Comparison of ENCODE assay signal across 17 cellular contexts in genomic region chr2:13522096-13522495, GRCh38.
"Had no signal": no experiment of that assay in that cellular context is flagged by ENCODE, and none has a peak within 500 bp of the region (broad histone marks: within the 10 kb centered on the region; RNA-seq: fewer than 3 reads in every experiment).

No MANE protein-coding gene starts in this region.

- H3K27me3 Mint-ChIP-seq: naive thymus-derived CD4-positive, alpha-beta T cell; stimulated activated memory B cell treated with anti-CD40 and anti-IgM and Interleukin-4, amounts not matched to agents 10 μg/mL and 1 μg/mL and 100 μg/mL, for 72 hours; type B pancreatic cell had no signal

- H3K4me1 Mint-ChIP-seq: naive thymus-derived CD4-positive, alpha-beta T cell; nephron progenitor cell; stimulated activated memory B cell treated with anti-CD40 and anti-IgM and Interleukin-4, amounts not matched to agents 10 μg/mL and 1 μg/mL and 100 μg/mL, for 72 hours had no signal

- H3K4me1 ChIP-seq: colonic mucosa, psoas muscle, right lobe of liver had no signal

- DNase-seq: colonic mucosa; dermis blood vessel endothelial cell; foreskin melanocyte; head of caudate nucleus; hippocampal formation; kidney glomerular epithelial cell; mesendoderm; naive thymus-derived CD4-positive, alpha-beta T cell; nephron progenitor cell; psoas muscle; retina; right lobe of liver; stimulated activated CD4-positive, alpha-beta T cell treated with anti-CD3 and anti-CD28 coated beads, Interleukin-1b, Interleukin-23, amount 100 ng/mL, for 48 hours; stimulated activated CD4-positive, alpha-beta T cell treated with anti-CD3 and anti-CD28 coated beads, Interleukin-4, amount 100 ng/mL, for 24 hours had no signal

- H3K9me3 Mint-ChIP-seq: nephron progenitor cell; stimulated activated memory B cell treated with anti-CD40 and anti-IgM and Interleukin-4, amounts not matched to agents 10 μg/mL and 1 μg/mL and 100 μg/mL, for 72 hours; type B pancreatic cell had no signal

- H3K27me3 ChIP-seq: colonic mucosa, right lobe of liver had no signal

- H3K9me3 ChIP-seq: colonic mucosa, psoas muscle, right lobe of liver had no signal

- H3K36me3 ChIP-seq: colonic mucosa, right lobe of liver had no signal

- H3K4me3 ChIP-seq: colonic mucosa, psoas muscle, right lobe of liver had no signal

- ATAC-seq: naive thymus-derived CD4-positive, alpha-beta T cell; psoas muscle; right lobe of liver; stimulated activated memory B cell treated with anti-CD40 and anti-IgM and Interleukin-4, amounts not matched to agents 10 μg/mL and 1 μg/mL and 100 μg/mL, for 72 hours had no signal

- FAIRE-seq: urothelium cell line had no signal

- H3K27ac ChIP-seq: colonic mucosa, psoas muscle, right lobe of liver had no signal

- H3K27ac Mint-ChIP-seq: naive thymus-derived CD4-positive, alpha-beta T cell; nephron progenitor cell; stimulated activated memory B cell treated with anti-CD40 and anti-IgM and Interleukin-4, amounts not matched to agents 10 μg/mL and 1 μg/mL and 100 μg/mL, for 72 hours had no signal

- H3K4me3 Mint-ChIP-seq: naive thymus-derived CD4-positive, alpha-beta T cell; nephron progenitor cell; stimulated activated memory B cell treated with anti-CD40 and anti-IgM and Interleukin-4, amounts not matched to agents 10 μg/mL and 1 μg/mL and 100 μg/mL, for 72 hours; type B pancreatic cell had no signal
